19 cellular contexts compared by ENCODE assay signal in the genomic region with DNA sequence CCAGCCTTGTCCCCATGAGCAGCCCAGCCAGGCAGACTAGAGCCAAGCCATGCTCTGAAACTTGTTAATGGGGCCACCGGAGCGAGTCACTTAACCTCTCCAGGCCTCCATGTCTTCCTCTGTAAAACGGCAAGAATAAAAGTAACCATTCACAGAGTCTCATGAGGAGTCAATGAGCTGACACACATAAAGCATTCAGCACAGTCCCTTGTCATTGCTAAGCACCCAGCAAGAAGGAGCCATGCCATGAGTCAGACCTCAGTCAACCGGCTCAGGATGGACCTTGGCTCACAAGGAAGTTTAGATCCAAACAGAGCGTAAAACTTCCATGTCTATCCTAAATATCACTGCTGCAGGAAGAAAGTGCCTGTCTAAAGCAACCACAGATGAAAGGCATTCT. TPM values are rescaled to one million over a fixed set of nuclear protein-coding genes. Genes with fewer than 3 reads are reported as not detected.
DNase-seq lines count a peak whose midpoint lies in the region; ATAC-seq and TF ChIP-seq lines count a peak whose summit lies in the region.
"Had no signal": no experiment of that assay in that cellular context is flagged by ENCODE, and none has a peak within 500 bp of the region (broad histone marks: within the 10 kb centered on the region; RNA-seq: fewer than 3 reads in every experiment).

No MANE protein-coding gene starts in this region.

- no peaks in the 10 kb centered on the region for H3K9me3 Mint-ChIP-seq in MCF 10A (ENCODE audit: unreplicated experiment)
- H3K9me3 Mint-ChIP-seq in activated CD4-positive, alpha-beta memory T cell treated with anti-CD3 and anti-CD28 coated beads for 36 hours, result no peaks in the 10 kb centered on the region

- peaks cover 4% of the 10 kb centered on the region for H3K79me2 ChIP-seq in mammary epithelial cell (ENCODE audit: insufficient read depth, low read length)

- no peaks in the 10 kb centered on the region for H3K4me1 Mint-ChIP-seq in MCF 10A (ENCODE audit: insufficient read depth, unreplicated experiment)
- H3K4me1 Mint-ChIP-seq in activated CD4-positive, alpha-beta memory T cell treated with anti-CD3 and anti-CD28 coated beads for 36 hours (ENCODE audit: low read depth), result peaks cover 5% of the 10 kb centered on the region

- H2AFZ ChIP-seq in mammary epithelial cell (ENCODE audit: low read depth, low read length), result no peak overlapping the region

- H3K27ac Mint-ChIP-seq in MCF 10A (ENCODE audit: low read depth, unreplicated experiment), result no peak overlapping the region
- H3K27ac Mint-ChIP-seq in activated CD4-positive, alpha-beta memory T cell treated with anti-CD3 and anti-CD28 coated beads for 36 hours, result peak overlapping the region; percentile 36

- H3K36me3 ChIP-seq in mammary epithelial cell (ENCODE audit: insufficient read depth, low read length) (peaks cover 47% of the 10 kb centered on the region), HAP-1 (replicated peaks) (peaks cover 95% of the 10 kb centered on the region)

- no peak overlapping the region for H3K4me3 Mint-ChIP-seq in MCF 10A (ENCODE audit: unreplicated experiment)
- H3K4me3 Mint-ChIP-seq in activated CD4-positive, alpha-beta memory T cell treated with anti-CD3 and anti-CD28 coated beads for 36 hours, result no peak overlapping the region

- intact Hi-C loops in mammary epithelial cell (cut with micrococcal nuclease), result no loop called here
- intact Hi-C loops in MCF 10A (cut with micrococcal nuclease), result no loop called here
- intact Hi-C loops in activated CD4-positive, alpha-beta memory T cell treated with anti-CD3 and anti-CD28 coated beads for 36 hours (cut with micrococcal nuclease), result no loop called here
- intact Hi-C loops in dorsolateral prefrontal cortex (cut with DNase I), result no loop called here

- BruUV-seq in mammary epithelial cell (replicated peaks; lab: Mats Ljungman, UMichigan) (no TSS peak), MCF 10A (replicated peaks; lab: Mats Ljungman, UMichigan) (no TSS peak)

- H3K27me3 ChIP-seq in mammary epithelial cell (ENCODE audit: insufficient read depth, low read length), result no peaks in the 10 kb centered on the region
- H3K27me3 ChIP-seq in dorsolateral prefrontal cortex, result no peaks in the 10 kb centered on the region
- no peaks in the 10 kb centered on the region for H3K27me3 ChIP-seq in HAP-1 (ENCODE audit: low read depth)
- H3K27me3 ChIP-seq: Peyer's patch, stomach had no signal

- no peak for ATAC-seq in HG02938 (IDR thresholded peaks at IDR 0.05; ENCODE audit: unreplicated experiment)
- ATAC-seq: activated CD4-positive, CD25-positive, alpha-beta regulatory T cell treated with anti-CD3 and anti-CD28 coated beads, Interleukin-2, amount 50 U/mL, for 24 hours; HCT116 had no signal

- peak; percentile 7 for DNase-seq in mammary epithelial cell
- DNase-seq in MCF 10A (ENCODE audit: unreplicated experiment), result no peak
- no peak for DNase-seq in activated CD4-positive, alpha-beta memory T cell treated with anti-CD3 and anti-CD28 coated beads for 36 hours
- peak; percentile 39 to 81 for DNase-seq in foreskin fibroblast
- DNase-seq in dorsolateral prefrontal cortex, result no peak
- DNase-seq in HAP-1 (ENCODE audit: low spot score in 2 of 2), result no peak
- DNase-seq: activated T-cell treated with anti-CD3 and anti-CD28 coated beads, Interleukin-2, amount 50 U/mL, for 48 hours; AML-193; anterior cingulate cortex; dermis blood vessel endothelial cell; NCI-H146; Peyer's patch; stomach; T-helper 1 cell had no signal

- H3K36me3 Mint-ChIP-seq in MCF 10A (ENCODE audit: insufficient read depth, unreplicated experiment), result peaks cover 91% of the 10 kb centered on the region
- H3K36me3 Mint-ChIP-seq in activated CD4-positive, alpha-beta memory T cell treated with anti-CD3 and anti-CD28 coated beads for 36 hours, result peaks cover 53% of the 10 kb centered on the region

- in situ Hi-C loops in mammary epithelial cell (cut with MboI; ENCODE audit: low sequenced_read_pairs in 2 of 2) (loop anchor here in 1 of 2 donors (25.0 kb wide), 1 partner anchor 813 kb away; no protein-coding TSS in a partner anchor), HAP-1 (cut with MboI; ENCODE audit: low sequenced_read_pairs) (loop anchor here (25.0 kb wide), 1 partner anchor 788 kb away; no protein-coding TSS in a partner anchor)

- POLR2A ChIA-PET in MCF 10A (lab: Yijun Ruan, JAX), result no interaction called here
- POLR2A ChIA-PET in activated CD4-positive, alpha-beta memory T cell treated with anti-CD3 and anti-CD28 coated beads for 36 hours (lab: Charles Lee), result interaction anchor here (1.0 kb wide), 1 partner anchor 9 kb away, joined by 3 read pairs; no protein-coding TSS in a partner anchor

- H4K20me1 ChIP-seq in mammary epithelial cell (ENCODE audit: insufficient read depth, low read length), result no peaks in the 10 kb centered on the region

- WGBS in mammary epithelial cell (ENCODE audit: low coverage, missing lambda C conversion rate), result 70% methylated on average over 5 of the region's 5 CpGs

- no peak overlapping the region for H3K9ac ChIP-seq in mammary epithelial cell (ENCODE audit: insufficient read depth, low read length)

- H3K4me3 ChIP-seq in mammary epithelial cell (replicated peaks in 1 of 3; ENCODE audit: insufficient read depth in 1 of 3, low read depth in 2 of 3, low read length in 3 of 3) (no peak overlapping the region), foreskin fibroblast (ENCODE audit: low read depth in 1 of 2, low read length in 2 of 2) (no peak overlapping the region), dorsolateral prefrontal cortex (no peak overlapping the region), HAP-1 (no peak overlapping the region)
- H3K4me3 ChIP-seq: Peyer's patch, skin epidermis, stomach had no signal

- dilution Hi-C loops in mammary epithelial cell (cut with HindIII; ENCODE audit: low sequenced_read_pairs), result no loop called here

- CTCF ChIA-PET in mammary epithelial cell (lab: Charles Lee; ENCODE audit: low non-redundant PET), result no interaction called here
- CTCF ChIA-PET in MCF 10A (lab: Yijun Ruan, JAX), result interaction anchor here (0.6 to 2.2 kb wide), 3 partner anchors 11 to 92 kb away, joined by 3 to 6 read pairs (median 3); no protein-coding TSS in a partner anchor
- CTCF ChIA-PET in activated CD4-positive, alpha-beta memory T cell treated with anti-CD3 and anti-CD28 coated beads for 36 hours (lab: Charles Lee), result no interaction called here

- TF ChIP-seq CTCF in mammary epithelial cell (conservative IDR thresholded peaks at IDR 0.05 in 1 of 2, IDR thresholded peaks at IDR 0.05 in 1 of 2; ENCODE audit: extremely low read depth in 1 of 2, insufficient read depth in 1 of 2, low read depth in 1 of 2, low read length in 2 of 2) (no peak), MCF 10A (IDR thresholded peaks at IDR 0.05; ENCODE audit: unreplicated experiment) (no peak), foreskin fibroblast (IDR thresholded peaks at IDR 0.05; ENCODE audit: low read depth, low read length) (no peak), dorsolateral prefrontal cortex (IDR thresholded peaks at IDR 0.05 in 54 of 56, conservative IDR thresholded peaks at IDR 0.05 in 2 of 56; ENCODE audit: low read depth in 1 of 56, partially characterized antibody in 56 of 56) (no peak)

- H3K4me1 ChIP-seq in mammary epithelial cell (ENCODE audit: insufficient read depth, low read length) (no peaks in the 10 kb centered on the region), HAP-1 (no peaks in the 10 kb centered on the region)
- H3K4me1 ChIP-seq: Peyer's patch had no signal

- H3K4me2 ChIP-seq in mammary epithelial cell (ENCODE audit: insufficient read depth, low read depth, low read length), result no peak overlapping the region

- H3K9me3 ChIP-seq in mammary epithelial cell (replicated peaks; ENCODE audit: insufficient read depth, low read length) (no peaks in the 10 kb centered on the region), HAP-1 (no peaks in the 10 kb centered on the region)
- H3K9me3 ChIP-seq: Peyer's patch, stomach had no signal

- H3K27me3 Mint-ChIP-seq in MCF 10A (ENCODE audit: insufficient read depth, unreplicated experiment), result no peaks in the 10 kb centered on the region
- H3K27me3 Mint-ChIP-seq in activated CD4-positive, alpha-beta memory T cell treated with anti-CD3 and anti-CD28 coated beads for 36 hours, result no peaks in the 10 kb centered on the region

- H3K27ac ChIP-seq in mammary epithelial cell (ENCODE audit: insufficient read depth, low read depth, low read length) (no peak overlapping the region), temporal lobe (ENCODE audit: low read depth, low read length) (peak overlapping the region; percentile 11), dorsolateral prefrontal cortex (peak overlapping the region in 12 of 59 donors; percentile 2 to 90 (median 24))
- H3K27ac ChIP-seq: Peyer's patch, skin epidermis, stomach had no signal

RNA-seq across cellular contexts. Expression of gene FICD, which starts 10.6 kb away (rescaled TPM):
- total RNA-seq in mammary epithelial cell, result 1 to 10 TPM; 5.5 to 5.6 TPM
- polyA plus RNA-seq in mammary epithelial cell, result 0.80 TPM
- not detected for polyA minus RNA-seq in mammary epithelial cell
- 14.3 and 15.2 TPM in 2 replicates for total RNA-seq in MCF 10A (2022)
- total RNA-seq in activated CD4-positive, alpha-beta memory T cell treated with anti-CD3 and anti-CD28 coated beads for 36 hours, result 1 to 10 TPM; 5.7 to 6.0 TPM
- 2.5 TPM for total RNA-seq in temporal lobe
- 10 to 100 TPM in 23 of 120 experiments, 1 to 10 TPM in 97; 5.6 to 13.7 (median 8.3) TPM for total RNA-seq in dorsolateral prefrontal cortex

RNA-seq across cellular contexts. Expression of gene SART3, which starts 35.3 kb away (rescaled TPM):
- total RNA-seq in mammary epithelial cell (10 to 100 TPM; 34.7 to 60.7 TPM), MCF 10A (2022) (73.4 and 85.4 TPM in 2 replicates), temporal lobe (56.8 TPM), dorsolateral prefrontal cortex (10 to 100 TPM; 41.4 to 83.9 (median 63.1) TPM)
- 14.9 TPM for polyA plus RNA-seq in mammary epithelial cell
- polyA minus RNA-seq in mammary epithelial cell, result 61.0 TPM
- 10 to 100 TPM; 84.3 to 91.5 TPM for total RNA-seq in activated CD4-positive, alpha-beta memory T cell treated with anti-CD3 and anti-CD28 coated beads for 36 hours

RNA-seq across cellular contexts. Expression of gene ISCU, which starts 36.7 kb away (rescaled TPM):
- total RNA-seq in mammary epithelial cell, result 10 to 100 TPM; 55.3 to 77.6 TPM
- 79.1 TPM for polyA plus RNA-seq in mammary epithelial cell
- 64.0 TPM for polyA minus RNA-seq in mammary epithelial cell
- 115 and 125 TPM in 2 replicates for total RNA-seq in MCF 10A (2022)
- 10 to 100 TPM; 88.6 to 94.3 TPM for total RNA-seq in activated CD4-positive, alpha-beta memory T cell treated with anti-CD3 and anti-CD28 coated beads for 36 hours
- 34.9 TPM for total RNA-seq in temporal lobe
- 100 to 1,000 TPM; 120 to 322 (median 236) TPM for total RNA-seq in dorsolateral prefrontal cortex

Comparison
In these comparisons a context has a peak if more than half of its experiments do, and no peak if none do; other contexts are left out.
1. DNase-seq: peak in mammary epithelial cell (single experiment) and foreskin fibroblast (2 of 2); none in MCF 10A (single experiment), activated CD4-positive, alpha-beta memory T cell treated with anti-CD3 and anti-CD28 coated beads for 36 hours (single experiment), dorsolateral prefrontal cortex (0 of 10) and HAP-1 (0 of 2).